12 cellular contexts compared by ENCODE assay signal in genomic region chr4:2834001-2834921, GRCh38. TPM values are rescaled to one million over a fixed set of nuclear protein-coding genes. Genes with fewer than 3 reads are reported as not detected.
DNase-seq lines count a peak whose midpoint lies in the region; ATAC-seq, FAIRE-seq and TF ChIP-seq lines count a peak whose summit lies in the region.
"Had no signal": no experiment of that assay in that cellular context is flagged by ENCODE, and none has a peak within 500 bp of the region (broad histone marks: within the 10 kb centered on the region; RNA-seq: fewer than 3 reads in every experiment).

No MANE protein-coding gene starts in this region.

- ATAC-seq in GM19397 (IDR thresholded peaks at IDR 0.05; ENCODE audit: unreplicated experiment) (no peak), GM21381 (IDR thresholded peaks at IDR 0.05; ENCODE audit: unreplicated experiment) (no peak)

- no peak overlapping the region for H3K4me3 Mint-ChIP-seq in activated naive CD8-positive, alpha-beta T cell
- H3K4me3 Mint-ChIP-seq: neural crest cell had no signal

- H3K4me1 Mint-ChIP-seq in activated naive CD8-positive, alpha-beta T cell (ENCODE audit: low read depth): peaks cover 47% of the 10 kb centered on the region

- in situ Hi-C loops in GM13976 (cut with MboI; ENCODE audit: low sequenced_read_pairs, unreplicated experiment): no loop called here

- H3K9me3 Mint-ChIP-seq in activated naive CD8-positive, alpha-beta T cell (ENCODE audit: low read depth): no peaks in the 10 kb centered on the region
- H3K9me3 Mint-ChIP-seq: neural crest cell had no signal

- no peak for TF ChIP-seq CTCF in GM13976 (IDR thresholded peaks at IDR 0.05; ENCODE audit: borderline replicate concordance, control extremely low read depth, extremely low read depth, insufficient read depth, missing control alignments)

- no peaks in the 10 kb centered on the region for H3K27me3 Mint-ChIP-seq in activated naive CD8-positive, alpha-beta T cell

- FAIRE-seq in urothelium cell line (lab: Jason Lieb, UNC): no peak

- peak overlapping the region; percentile 16 for H3K27ac Mint-ChIP-seq in activated naive CD8-positive, alpha-beta T cell

- H3K36me3 Mint-ChIP-seq in activated naive CD8-positive, alpha-beta T cell: no peaks in the 10 kb centered on the region

- DNase-seq in AG08396 (ENCODE audit: low spot score) (peak; percentile 1), GM13976 (ENCODE audit: low spot score) (peak; percentile 42), mesenteric fat pad (ENCODE audit: low spot score) (peak; percentile 83), germinal center (ENCODE audit: low spot score) (no peak), urothelium cell line (ENCODE audit: low spot score) (no peak)
- DNase-seq: BE2C; NCI-H524 treated with DMSO at 0.1 percent for 48 hours; stimulated activated CD4-positive, alpha-beta T cell treated with anti-CD3 and anti-CD28 coated beads, Interleukin-2, amount 100 ng/mL, for 48 hours had no signal

RNA-seq across cellular contexts. Expression of gene ADD1, which starts 9.4 kb away (rescaled TPM):
- 272 TPM for total RNA-seq in mesenteric fat pad

RNA-seq across cellular contexts. Expression of gene SH3BP2, which starts 41.4 kb away (rescaled TPM):
- total RNA-seq in mesenteric fat pad: 63.9 TPM

Comparison
In these comparisons a context has a peak if more than half of its experiments do, and no peak if none do; other contexts are left out.
1. DNase-seq: peak in AG08396 (single experiment), GM13976 (single experiment) and mesenteric fat pad (single experiment); none in germinal center (single experiment) and urothelium cell line (single experiment).